Comparison of ENCODE assay signal across 3 cellular contexts in genomic region chr13:85284349-85284748, GRCh38.
"Had no signal": no experiment of that assay in that cellular context is flagged by ENCODE, and none has a peak within 500 bp of the region (broad histone marks: within the 10 kb centered on the region; RNA-seq: fewer than 3 reads in every experiment).

No MANE protein-coding gene starts in this region.

- ATAC-seq: GM12878 had no signal

- H3K4me3 ChIP-seq: GM12878 had no signal

- DNase-seq: GDM1, GF-D8 had no signal
